In the genomic region with DNA sequence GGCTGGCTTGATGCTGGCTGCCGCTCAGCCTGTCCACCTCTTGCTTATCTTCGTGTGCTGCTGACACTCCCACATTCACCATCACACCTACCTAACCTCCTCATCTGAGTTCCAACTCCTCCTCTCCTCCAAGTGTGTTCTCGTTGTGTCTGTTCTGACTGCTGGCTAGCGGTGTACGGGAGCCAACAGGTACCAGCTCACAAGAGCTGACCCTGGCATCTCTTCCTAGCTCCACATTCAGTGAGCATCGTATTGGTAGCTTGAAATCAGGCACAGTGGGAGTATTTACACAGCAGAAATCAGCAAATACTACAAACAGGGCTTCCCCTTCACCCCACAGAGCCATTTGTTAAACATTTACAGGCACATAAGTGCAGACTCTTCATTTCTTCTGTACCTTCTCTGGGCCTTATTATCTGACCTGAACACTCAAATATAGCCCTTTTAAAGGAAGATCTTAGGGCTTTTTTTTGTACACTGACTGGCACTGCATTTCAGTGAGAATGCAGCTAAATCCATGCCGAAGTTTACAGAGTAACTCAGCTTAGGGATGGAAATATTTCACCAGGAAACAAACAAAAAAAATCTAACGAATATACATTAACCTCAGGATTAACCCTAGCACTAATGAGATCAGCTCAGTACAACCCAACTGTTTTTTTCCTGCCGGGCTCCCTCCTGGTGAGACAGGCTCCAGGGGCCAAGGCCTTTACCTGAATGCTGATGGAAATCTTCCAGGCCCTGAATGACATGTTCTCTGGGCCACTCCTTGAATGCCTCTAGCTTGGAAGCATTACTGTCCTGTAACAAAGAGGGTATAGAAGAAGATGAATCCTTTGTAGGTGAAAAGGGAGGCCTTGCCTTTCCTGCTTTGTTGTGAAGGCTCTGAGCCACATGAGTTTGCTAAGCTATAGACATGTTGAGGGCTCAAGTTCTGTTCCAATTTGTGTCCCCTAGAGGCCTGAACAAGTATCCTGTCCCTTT, we compare ENCODE assay signal across 11 cellular contexts.
DNase-seq lines count a peak whose midpoint lies in the region; ATAC-seq, FAIRE-seq and TF ChIP-seq lines count a peak whose summit lies in the region.
"Had no signal": no experiment of that assay in that cellular context is flagged by ENCODE, and none has a peak within 500 bp of the region (broad histone marks: within the 10 kb centered on the region; RNA-seq: fewer than 3 reads in every experiment).

No MANE protein-coding gene starts in this region.

- intact Hi-C loops in gastrocnemius medialis (cut with DNase I; ENCODE audit: low total_unique reads) = no loop called here

- H3K36me3 ChIP-seq in HUES48 (ENCODE audit: control insufficient read depth, insufficient read depth, low read length) (no peaks in the 10 kb centered on the region), gastrocnemius medialis (no peaks in the 10 kb centered on the region), SJCRH30 (no peaks in the 10 kb centered on the region)
- H3K36me3 ChIP-seq: uterus had no signal

- FAIRE-seq in islet of Langerhans (lab: Jason Lieb, UNC) = peak; percentile 49

- H3K27ac ChIP-seq in HUES48 (ENCODE audit: low read depth, low read length) (peak overlapping the region; percentile 47), gastrocnemius medialis (peak overlapping the region in 3 of 4 donors; percentile 19 to 89 (median 28)), SJCRH30 (no peak overlapping the region)
- H3K27ac ChIP-seq: uterus had no signal

- H3K27me3 ChIP-seq in HUES48 (ENCODE audit: control insufficient read depth, insufficient read depth, low read length) (no peaks in the 10 kb centered on the region; the same call in 1 of the 2 replicates), gastrocnemius medialis (no peaks in the 10 kb centered on the region), SJCRH30 (no peaks in the 10 kb centered on the region)
- H3K27me3 ChIP-seq: uterus had no signal

- DNase-seq in NCI-H69 (lab: John Stamatoyannopoulos, UW) (peak; percentile 81), gastrocnemius medialis (no peak), MV-4-11 (lab: John Stamatoyannopoulos, UW) (no peak), SJCRH30 (no peak), Kasumi-1 (lab: John Stamatoyannopoulos, UW) (no peak)
- DNase-seq: activated CD8-positive, alpha-beta T cell treated with anti-CD3 and anti-CD28 coated beads for 36 hours; SK-N-SH; uterus had no signal

- in situ Hi-C loops in gastrocnemius medialis (cut with MboI; ENCODE audit: low sequenced_read_pairs in 4 of 4) = loop anchor here in 1 of 4 donors (10.0 kb wide), 1 partner anchor 259 kb away; the partner anchor contains the start of gene BCL6

- TF ChIP-seq POLR2A in gastrocnemius medialis (IDR thresholded peaks at IDR 0.05) = no peak

- H3K9ac ChIP-seq in HUES48 (ENCODE audit: low read depth, low read length) = no peak overlapping the region
- H3K9ac ChIP-seq: SK-N-SH had no signal

- peaks cover 14% of the 10 kb centered on the region for H3K4me1 ChIP-seq in HUES48 (ENCODE audit: control insufficient read depth, insufficient read depth, low read length)
- H3K4me1 ChIP-seq in gastrocnemius medialis = peaks cover 13 to 22% of the 10 kb centered on the region in 2 donors
- peaks cover 12% of the 10 kb centered on the region; the same call in 1 of the 2 replicates for H3K4me1 ChIP-seq in SJCRH30
- H3K4me1 ChIP-seq: uterus had no signal

- H3K4me3 ChIP-seq in HUES48 (ENCODE audit: low read depth, low read length) = no peak overlapping the region
- no peak overlapping the region for H3K4me3 ChIP-seq in gastrocnemius medialis
- H3K4me3 ChIP-seq in SJCRH30 = no peak overlapping the region
- H3K4me3 ChIP-seq: uterus had no signal

- ATAC-seq in gastrocnemius medialis = no peak
- ATAC-seq: activated CD8-positive, alpha-beta T cell treated with anti-CD3 and anti-CD28 coated beads for 36 hours; activated naive CD4-positive, alpha-beta T cell treated with anti-CD3 and anti-CD28 coated beads, Interleukin-2, amount 50 U/mL, for 72 hours had no signal

- H3K9me3 ChIP-seq in HUES48 (ENCODE audit: control insufficient read depth, insufficient read depth, low read length) (no peaks in the 10 kb centered on the region), gastrocnemius medialis (no peaks in the 10 kb centered on the region), SJCRH30 (replicated peaks) (no peaks in the 10 kb centered on the region)
- H3K9me3 ChIP-seq: SK-N-SH, uterus had no signal

- no peak for TF ChIP-seq CTCF in gastrocnemius medialis (IDR thresholded peaks at IDR 0.05 in 4 of 5, conservative IDR thresholded peaks at IDR 0.05 in 1 of 5)
